10 cellular contexts compared by ENCODE assay signal in genomic region chr10:71975891-71976725, GRCh38. TPM values are rescaled to one million over a fixed set of nuclear protein-coding genes. Genes with fewer than 3 reads are reported as not detected.
DNase-seq lines count a peak whose midpoint lies in the region; ATAC-seq and TF ChIP-seq lines count a peak whose summit lies in the region.
"Had no signal": no experiment of that assay in that cellular context is flagged by ENCODE, and none has a peak within 500 bp of the region (broad histone marks: within the 10 kb centered on the region; RNA-seq: fewer than 3 reads in every experiment).

No MANE protein-coding gene starts in this region.

- DNase-seq in AG08395 (ENCODE audit: low spot score): peak; percentile 80
- peak in 1 of 2 experiments; percentile 39 for DNase-seq in SJCRH30
- peak; percentile 73 for DNase-seq in fibroblast of the aortic adventitia (ENCODE audit: low read depth)
- peak; percentile 78 for DNase-seq in occipital lobe (lab: John Stamatoyannopoulos, UW)
- DNase-seq in T-helper 1 cell: no peak
- no peak for DNase-seq in NK-92 treated with Interleukin-12 subunit alpha and Interleukin-12 subunit beta, amount 100 ng/mL, for 24 hours (lab: John Stamatoyannopoulos, UW)
- DNase-seq in NCI-H128 (lab: John Stamatoyannopoulos, UW; ENCODE audit: unreplicated experiment): no peak
- DNase-seq: activated gamma-delta T cell treated with Interleukin-2 at 50 U/mL for 16 hours, NCI-H748 treated with DMSO at 0.1 percent for 48 hours had no signal

- ATAC-seq in GM21576 (IDR thresholded peaks at IDR 0.05; ENCODE audit: unreplicated experiment): no peak

- H3K36me3 ChIP-seq in SJCRH30: no peaks in the 10 kb centered on the region

- H3K4me3 ChIP-seq in SJCRH30 (no peak overlapping the region), fibroblast of the aortic adventitia (ENCODE audit: low read depth, low read length) (no peak overlapping the region)

- H3K9me3 ChIP-seq in SJCRH30 (replicated peaks): no peaks in the 10 kb centered on the region

- H3K27me3 ChIP-seq in SJCRH30: no peaks in the 10 kb centered on the region

- no peak for TF ChIP-seq CTCF in fibroblast of the aortic adventitia (IDR thresholded peaks at IDR 0.05; ENCODE audit: insufficient read depth, low read length)

- H3K4me1 ChIP-seq in SJCRH30: peaks cover 39% of the 10 kb centered on the region

- H3K27ac ChIP-seq in SJCRH30: peak overlapping the region; percentile 64

RNA-seq across cellular contexts. Expression of gene CHST3, which starts 11.9 kb away (rescaled TPM):
- 10.1 and 10.4 TPM in 2 replicates for total RNA-seq in SJCRH30 (2014; rRNA removed; shearing (Covaris generic))
- total RNA-seq in fibroblast of the aortic adventitia (ENCODE audit: low replicate concordance) (18.6 and 19.3 TPM in 2 replicates), occipital lobe (7.2 TPM)

Comparison
In these comparisons a context has a peak if more than half of its experiments do, and no peak if none do; other contexts are left out.
1. DNase-seq: peak in AG08395 (single experiment), fibroblast of the aortic adventitia (single experiment) and occipital lobe (single experiment); none in T-helper 1 cell (0 of 5), NK-92 treated with Interleukin-12 subunit alpha and Interleukin-12 subunit beta, amount 100 ng/mL, for 24 hours (single experiment) and NCI-H128 (single experiment).